In the genomic region with DNA sequence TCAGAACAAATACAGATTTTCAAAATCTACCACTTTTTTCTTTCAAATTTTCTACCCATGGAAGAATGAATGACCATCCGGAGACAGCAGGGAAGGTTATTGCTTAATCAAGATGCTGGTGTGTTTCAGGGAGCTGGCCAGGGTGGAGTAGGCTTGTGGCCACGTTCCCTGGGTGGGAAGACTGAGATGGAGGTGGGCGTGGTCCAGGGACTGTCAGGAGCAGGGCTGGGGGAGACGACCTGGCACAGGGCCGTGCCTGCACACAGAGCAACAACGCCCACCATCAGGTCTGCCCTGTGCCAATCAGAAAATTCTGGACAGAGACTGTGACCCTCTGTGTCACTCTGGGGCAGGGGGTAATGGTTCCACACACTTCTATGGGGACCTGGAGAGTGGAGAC, we compare ENCODE assay signal across 13 cellular contexts. TPM values are rescaled to one million over a fixed set of nuclear protein-coding genes. Genes with fewer than 3 reads are reported as not detected.
DNase-seq lines count a peak whose midpoint lies in the region; ATAC-seq and TF ChIP-seq lines count a peak whose summit lies in the region.
"Had no signal": no experiment of that assay in that cellular context is flagged by ENCODE, and none has a peak within 500 bp of the region (broad histone marks: within the 10 kb centered on the region; RNA-seq: fewer than 3 reads in every experiment).

No MANE protein-coding gene starts in this region.

- no peaks in the 10 kb centered on the region for H3K9me3 Mint-ChIP-seq in activated naive CD4-positive, alpha-beta T cell treated with anti-CD3 and anti-CD28 coated beads, Interleukin-2, amount 10 ng/mL, durations not matched to agents 7 days and 5 days
- H3K9me3 Mint-ChIP-seq in stimulated activated naive CD8-positive, alpha-beta T cell treated with anti-CD3 and anti-CD28 coated beads, Interleukin-15, amount 100 ng/mL, for 72 hours: no peaks in the 10 kb centered on the region

- peaks cover 0 to 9% of the 10 kb centered on the region in 2 donors for H3K4me1 ChIP-seq in esophagus (ENCODE audit: control insufficient read depth in 2 of 2, insufficient read depth in 2 of 2, low read length in 1 of 2)
- H3K4me1 ChIP-seq: uterus had no signal

- no peaks in the 10 kb centered on the region for H3K36me3 ChIP-seq in esophagus (ENCODE audit: control insufficient read depth in 2 of 2, insufficient read depth in 2 of 2, low read length in 1 of 2)
- H3K36me3 ChIP-seq: uterus had no signal

- no peak for DNase-seq in activated naive CD4-positive, alpha-beta T cell treated with anti-CD3 and anti-CD28 coated beads, Interleukin-2, amount 10 ng/mL, durations not matched to agents 7 days and 5 days
- DNase-seq in activated naive CD4-positive, alpha-beta T cell treated with Interleukin-2 at 50 U/mL for 16 hours: no peak
- DNase-seq in RWPE1 (ENCODE audit: low spot score) (no peak), caudate nucleus (lab: John Stamatoyannopoulos, UW) (no peak), HUDEP-2 (lab: John Stamatoyannopoulos, UW; ENCODE audit: unreplicated experiment in 76 of 76) (no peak), midbrain (lab: John Stamatoyannopoulos, UW) (no peak)
- DNase-seq in stimulated activated naive CD8-positive, alpha-beta T cell treated with anti-CD3 and anti-CD28 coated beads, Interleukin-15, amount 100 ng/mL, for 72 hours: no peak
- DNase-seq: NCI-H1694 treated with DMSO at 0.1 percent for 48 hours, NCI-H524 treated with DMSO at 0.1 percent for 48 hours, RPMI8226, uterus had no signal

- peak overlapping the region; percentile 75 for H3K27ac ChIP-seq in RWPE1
- H3K27ac ChIP-seq in esophagus (ENCODE audit: low read depth in 2 of 2, low read length in 1 of 2): peak overlapping the region; percentile 58 to 61
- H3K27ac ChIP-seq in caudate nucleus (ENCODE audit: low read depth, low read length): no peak overlapping the region
- H3K27ac ChIP-seq: uterus had no signal

- WGBS in esophagus, 2 donors: 57 to 65% methylated on average over 6 of the region's 6 CpGs

- no peak for TF ChIP-seq CTCF in RWPE1 (conservative IDR thresholded peaks at IDR 0.05; ENCODE audit: low read depth)

- H3K27me3 ChIP-seq in esophagus (ENCODE audit: control insufficient read depth in 1 of 2, insufficient read depth in 2 of 2, low read length in 2 of 2): no peaks in the 10 kb centered on the region
- H3K27me3 ChIP-seq: uterus had no signal

- H3K9me3 ChIP-seq in esophagus (ENCODE audit: control insufficient read depth in 2 of 2, insufficient read depth in 1 of 2, low read depth in 1 of 2, low read length in 1 of 2): no peaks in the 10 kb centered on the region
- H3K9me3 ChIP-seq: mucosa of descending colon, uterus had no signal

- POLR2A ChIA-PET in RWPE1 (lab: Yijun Ruan, JAX; ENCODE audit: low non-redundant PET): no interaction called here

- peaks cover 30% of the 10 kb centered on the region for H3K36me3 Mint-ChIP-seq in activated naive CD4-positive, alpha-beta T cell treated with anti-CD3 and anti-CD28 coated beads, Interleukin-2, amount 10 ng/mL, durations not matched to agents 7 days and 5 days

- no peaks in the 10 kb centered on the region for H3K27me3 Mint-ChIP-seq in activated naive CD4-positive, alpha-beta T cell treated with anti-CD3 and anti-CD28 coated beads, Interleukin-2, amount 10 ng/mL, durations not matched to agents 7 days and 5 days
- H3K27me3 Mint-ChIP-seq in stimulated activated naive CD8-positive, alpha-beta T cell treated with anti-CD3 and anti-CD28 coated beads, Interleukin-15, amount 100 ng/mL, for 72 hours: no peaks in the 10 kb centered on the region

- peak overlapping the region; percentile 97 for H3K27ac Mint-ChIP-seq in activated naive CD4-positive, alpha-beta T cell treated with anti-CD3 and anti-CD28 coated beads, Interleukin-2, amount 10 ng/mL, durations not matched to agents 7 days and 5 days
- H3K27ac Mint-ChIP-seq in stimulated activated naive CD8-positive, alpha-beta T cell treated with anti-CD3 and anti-CD28 coated beads, Interleukin-15, amount 100 ng/mL, for 72 hours: peak overlapping the region; percentile 95 to 97

- peaks cover 97% of the 10 kb centered on the region for H3K4me1 Mint-ChIP-seq in activated naive CD4-positive, alpha-beta T cell treated with anti-CD3 and anti-CD28 coated beads, Interleukin-2, amount 10 ng/mL, durations not matched to agents 7 days and 5 days
- H3K4me1 Mint-ChIP-seq in stimulated activated naive CD8-positive, alpha-beta T cell treated with anti-CD3 and anti-CD28 coated beads, Interleukin-15, amount 100 ng/mL, for 72 hours: peaks cover 92% of the 10 kb centered on the region

- H3K4me3 ChIP-seq in esophagus (ENCODE audit: low read depth in 1 of 2, low read length in 2 of 2): no peak overlapping the region
- H3K4me3 ChIP-seq: mucosa of descending colon, uterus had no signal

- no peak for ATAC-seq in stimulated activated naive CD8-positive, alpha-beta T cell treated with anti-CD3 and anti-CD28 coated beads, Interleukin-15, amount 100 ng/mL, for 72 hours

- CTCF ChIA-PET in activated naive CD4-positive, alpha-beta T cell treated with anti-CD3 and anti-CD28 coated beads, Interleukin-2, amount 10 ng/mL, durations not matched to agents 7 days and 5 days (lab: Charles Lee): interaction anchor here (1.1 to 1.5 kb wide), 2 partner anchors 53 to 105 kb away, joined by 3 read pairs; no protein-coding TSS in a partner anchor
- CTCF ChIA-PET in RWPE1 (lab: Yijun Ruan, JAX): interaction anchor here (0.7 kb wide), 1 partner anchor 79 kb away, joined by 4 read pairs; no protein-coding TSS in a partner anchor

- H3K4me3 Mint-ChIP-seq in activated naive CD4-positive, alpha-beta T cell treated with anti-CD3 and anti-CD28 coated beads, Interleukin-2, amount 10 ng/mL, durations not matched to agents 7 days and 5 days: peak overlapping the region; percentile 48
- H3K4me3 Mint-ChIP-seq in stimulated activated naive CD8-positive, alpha-beta T cell treated with anti-CD3 and anti-CD28 coated beads, Interleukin-15, amount 100 ng/mL, for 72 hours: peak overlapping the region; percentile 77 to 81

RNA-seq across cellular contexts. Expression of gene APOBEC3H, which starts 7.1 kb away (rescaled TPM):
- under 1 TPM; 0.20 to 0.51 TPM for polyA plus RNA-seq in esophagus

RNA-seq across cellular contexts. Expression of gene APOBEC3G, which starts 12.9 kb away (rescaled TPM):
- polyA plus RNA-seq in esophagus: 1 to 10 TPM; 2.1 to 6.0 TPM

RNA-seq across cellular contexts. Expression of gene APOBEC3F, which starts 49.3 kb away (rescaled TPM):
- polyA plus RNA-seq in esophagus: 1 to 10 TPM; 1.8 to 5.2 TPM
